Comparison of ENCODE assay signal across 8 cellular contexts in genomic region chr10:42552188-42553063, GRCh38.
DNase-seq lines count a peak whose midpoint lies in the region; ATAC-seq and TF ChIP-seq lines count a peak whose summit lies in the region.

No MANE protein-coding gene starts in this region.

- no peaks in the 10 kb centered on the region for H3K9me3 ChIP-seq in left lung

- peaks cover 4 to 10% (median 5%) of the 10 kb centered on the region in 3 donors for H3K27me3 Mint-ChIP-seq in CD14-positive monocyte (ENCODE audit: low read depth in 3 of 3)

- H3K36me3 ChIP-seq in left lung, result peaks cover 0 to 8% of the 10 kb centered on the region in 2 donors

- peaks cover 31% of the 10 kb centered on the region for H3K4me1 Mint-ChIP-seq in CD14-positive monocyte

- no peaks in the 10 kb centered on the region for H3K27me3 ChIP-seq in left lung

- TF ChIP-seq CTCF in CD14-positive monocyte (IDR thresholded peaks at IDR 0.05) (no peak), left lung (IDR thresholded peaks at IDR 0.05) (no peak)

- peak overlapping the region; percentile 70 to 72 for H3K27ac ChIP-seq in left lung

- peak overlapping the region; percentile 65 to 82 for H3K4me3 ChIP-seq in left lung

- H3K9me3 Mint-ChIP-seq in CD14-positive monocyte, result peaks cover 0 to under 1% (median 0%) of the 10 kb centered on the region in 7 donors

- intact Hi-C loops in CD14-positive monocyte (cut with micrococcal nuclease) (loop anchor here (10.0 kb wide), 2 partner anchors 232 to 1092 kb away; partner anchors contain the start of genes ZNF32 (in 2 of the 2) and BMS1 (in 1 of the 2)), left lung (cut with DNase I) (no loop called here)

- peak overlapping the region; percentile 95 to 98 for H3K4me3 Mint-ChIP-seq in CD14-positive monocyte

- peak; percentile 91 for DNase-seq in CD14-positive monocyte (ENCODE audit: low spot score)
- peak; percentile 92 for DNase-seq in NCI-H748 treated with DMSO at 0.1 percent for 48 hours (lab: John Stamatoyannopoulos, UW)
- peak; percentile 94 to 95 for DNase-seq in activated CD4-positive, alpha-beta T cell treated with anti-CD3 and anti-CD28 coated beads, Interleukin-2, amount 50 U/mL, for 4 hours
- DNase-seq in dermis blood vessel endothelial cell, result peak; percentile 99
- peak; percentile 97 for DNase-seq in left lung
- peak; percentile 92 for DNase-seq in stimulated activated CD4-positive, alpha-beta T cell treated with anti-CD3 and anti-CD28 coated beads, Interleukin-2, amount 100 ng/mL, for 4 hours (ENCODE audit: low read depth)

- peaks cover 20% of the 10 kb centered on the region in 2 donors for H3K36me3 Mint-ChIP-seq in CD14-positive monocyte

- H3K27ac Mint-ChIP-seq in CD14-positive monocyte, result peak overlapping the region; percentile 78 to 90 (median 83)

- H3K4me1 ChIP-seq in left lung, result peaks cover 6 to 20% of the 10 kb centered on the region in 2 donors

- peak; percentile 92 for ATAC-seq in GM19397 (IDR thresholded peaks at IDR 0.05; ENCODE audit: unreplicated experiment)
- ATAC-seq in HG03565 (IDR thresholded peaks at IDR 0.05; ENCODE audit: unreplicated experiment), result peak; percentile 95
- peak; percentile 99 for ATAC-seq in left lung

Comparison
In these comparisons a context has a peak if more than half of its experiments do, and no peak if none do; other contexts are left out.
1. Peak in every context shown above with its lines: DNase-seq, ATAC-seq, H3K4me3 ChIP-seq and H3K27ac ChIP-seq.
2. intact Hi-C loops: an anchor here in CD14-positive monocyte (10.0 kb wide); none called in left lung.